9 cellular contexts compared by ENCODE assay signal in genomic region chr13:44974056-44974798, GRCh38. TPM values are rescaled to one million over a fixed set of nuclear protein-coding genes. Genes with fewer than 3 reads are reported as not detected.
DNase-seq lines count a peak whose midpoint lies in the region; ATAC-seq and TF ChIP-seq lines count a peak whose summit lies in the region.
"Had no signal": no experiment of that assay in that cellular context is flagged by ENCODE, and none has a peak within 500 bp of the region (broad histone marks: within the 10 kb centered on the region; RNA-seq: fewer than 3 reads in every experiment).

No MANE protein-coding gene starts in this region.

- H3K27ac ChIP-seq in left lung (peak overlapping the region in 1 of 2 donors; percentile 46), RWPE1 (no peak overlapping the region), neural progenitor cell (no peak overlapping the region)
- H3K27ac ChIP-seq: VCaP had no signal

- no peaks in the 10 kb centered on the region for H3K4me1 Mint-ChIP-seq in neural progenitor cell

- no peak overlapping the region for H3K27ac Mint-ChIP-seq in neural progenitor cell

- peaks cover 7% of the 10 kb centered on the region for H3K36me3 Mint-ChIP-seq in neural progenitor cell

- H3K27me3 ChIP-seq in left lung (no peaks in the 10 kb centered on the region), neural progenitor cell (no peaks in the 10 kb centered on the region)

- POLR2A ChIA-PET in RWPE1 (lab: Yijun Ruan, JAX; ENCODE audit: low non-redundant PET), result no interaction called here

- no peak for DNase-seq in GM12864 (ENCODE audit: low read depth)
- DNase-seq in SKM-1 (lab: John Stamatoyannopoulos, UW; ENCODE audit: unreplicated experiment), result peak; percentile 30
- DNase-seq in left lung, result peak in 1 of 2 donors; percentile 35
- DNase-seq in RWPE1 (ENCODE audit: low spot score), result no peak
- no peak for DNase-seq in neural progenitor cell (ENCODE audit: low spot score)

- H3K36me3 ChIP-seq in left lung (peaks cover 0 to 20% of the 10 kb centered on the region in 2 donors), neural progenitor cell (peaks cover 7% of the 10 kb centered on the region)

- CTCF ChIA-PET in RWPE1 (lab: Yijun Ruan, JAX), result interaction anchor here (0.6 to 0.8 kb wide), 4 partner anchors 100 to 1065 kb away, joined by 3 to 6 read pairs (median 4); no protein-coding TSS in a partner anchor

- H2AFZ ChIP-seq in neural progenitor cell (replicated peaks), result no peak overlapping the region

- H3K27me3 Mint-ChIP-seq in neural progenitor cell (ENCODE audit: insufficient read depth, low read depth), result peaks cover 3% of the 10 kb centered on the region

- H3K4me3 ChIP-seq in GM12864 (ENCODE audit: low read depth, low read length) (peak overlapping the region; percentile 33), left lung (no peak overlapping the region), neural progenitor cell (no peak overlapping the region)

- peaks cover 13% of the 10 kb centered on the region for H3F3A ChIP-seq in neural progenitor cell (ENCODE audit: low read depth)

- peaks cover 19% of the 10 kb centered on the region for H3K79me2 ChIP-seq in neural progenitor cell (ENCODE audit: low read depth)

- H3K4me2 ChIP-seq in neural progenitor cell, result no peak overlapping the region

- no peak overlapping the region for H3K4me3 Mint-ChIP-seq in neural progenitor cell

- no peak overlapping the region for H3K9ac ChIP-seq in neural progenitor cell

- H3K4me1 ChIP-seq in left lung (peaks cover 0 to 29% of the 10 kb centered on the region in 2 donors), neural progenitor cell (peaks cover 4% of the 10 kb centered on the region)

- H3K9me3 ChIP-seq in left lung (no peaks in the 10 kb centered on the region), neural progenitor cell (ENCODE audit: low read depth) (no peaks in the 10 kb centered on the region)

- intact Hi-C loops in left lung (cut with DNase I), result loop anchor here in 1 of 2 donors (10.0 kb wide), 1 partner anchor 489 kb away; no protein-coding TSS in a partner anchor

- no peaks in the 10 kb centered on the region for H3K9me3 Mint-ChIP-seq in neural progenitor cell

- no peak for TF ChIP-seq CTCF in GM12864 (IDR thresholded peaks at IDR 0.05; ENCODE audit: low read depth, low read length, missing control alignments)
- TF ChIP-seq CTCF in left lung (IDR thresholded peaks at IDR 0.05), result no peak
- no peak for TF ChIP-seq CTCF in RWPE1 (conservative IDR thresholded peaks at IDR 0.05; ENCODE audit: low read depth)
- TF ChIP-seq CTCF in neural progenitor cell (IDR thresholded peaks at IDR 0.05), result no peak

- ATAC-seq in HG02610 (IDR thresholded peaks at IDR 0.05; ENCODE audit: unreplicated experiment) (peak; percentile 67), left lung (peak; percentile 26), GM18520 (IDR thresholded peaks at IDR 0.05; ENCODE audit: unreplicated experiment) (no peak), HG03469 (IDR thresholded peaks at IDR 0.05; ENCODE audit: unreplicated experiment) (no peak)

- peaks cover 12% of the 10 kb centered on the region for H4K20me1 ChIP-seq in neural progenitor cell (ENCODE audit: low read depth)

RNA-seq across cellular contexts. Expression of gene NUFIP1, which starts 15.0 kb away (rescaled TPM):
- total RNA-seq in left lung (1 to 10 TPM; 3.2 to 4.1 TPM), neural progenitor cell (ENCODE audit: low replicate concordance) (6.0 and 12.9 TPM in 2 replicates)

RNA-seq across cellular contexts. Expression of gene GPALPP1, which starts 15.1 kb away (rescaled TPM):
- total RNA-seq in left lung (10 to 100 TPM; 16.3 to 20.8 TPM), neural progenitor cell (ENCODE audit: low replicate concordance) (47.5 and 70.7 TPM in 2 replicates)

Comparison
In these comparisons a context has a peak if more than half of its experiments do, and no peak if none do; other contexts are left out.
1. ATAC-seq: peak in HG02610 (single experiment) and left lung (single experiment); none in GM18520 (single experiment) and HG03469 (single experiment).